8 cellular contexts compared by ENCODE assay signal in genomic region chr1:153678519-153679336, GRCh38.
A peak's percentile ranks its signal among the peaks of the same experiment; 100 is the strongest.
DNase-seq lines count a peak whose midpoint lies in the region; ATAC-seq and TF ChIP-seq lines count a peak whose summit lies in the region.

Gene NPR1, plus strand, starts transcription at chr1:153678688. Its CDS starts 421 bp downstream, at chr1:153679109.

- peak within 1 kb of the TSS; percentile 87 for H3K27ac Mint-ChIP-seq in central memory CD8-positive, alpha-beta T cell (ENCODE audit: low read depth)

- H3K9me3 ChIP-seq in RWPE2 (ENCODE audit: severe bottlenecking): no peaks in the 10 kb centered on the region

- H3K4me3 ChIP-seq in RWPE2 (ENCODE audit: severe bottlenecking): peak within 1 kb of the TSS; percentile 27

- no peaks in the 10 kb centered on the region for H3K36me3 ChIP-seq in RWPE2 (ENCODE audit: low read depth)

- no peaks in the 10 kb centered on the region for H3K9me3 Mint-ChIP-seq in central memory CD8-positive, alpha-beta T cell

- peaks cover 33% of the 10 kb centered on the region for H3K27me3 ChIP-seq in RWPE2 (ENCODE audit: insufficient read depth, poor library complexity, severe bottlenecking)

- H3K27me3 Mint-ChIP-seq in central memory CD8-positive, alpha-beta T cell: peaks cover 70% of the 10 kb centered on the region

- peak; percentile 42 to 48 for ATAC-seq in activated CD4-positive, CD25-positive, alpha-beta regulatory T cell treated with anti-CD3 and anti-CD28 coated beads, Interleukin-2, amount 50 U/mL, for 24 hours
- ATAC-seq in RWPE2 (ENCODE audit: low read depth) (peak; percentile 62), GM18861 (IDR thresholded peaks at IDR 0.05; ENCODE audit: unreplicated experiment) (no peak), GM21528 (IDR thresholded peaks at IDR 0.05; ENCODE audit: low FRiP score, unreplicated experiment) (no peak)
- ATAC-seq in central memory CD8-positive, alpha-beta T cell (replicated peaks; ENCODE audit: extremely low read depth, poor library complexity, severe bottlenecking): peak; percentile 67

- H3K4me1 ChIP-seq in RWPE2 (ENCODE audit: insufficient read depth, poor library complexity, severe bottlenecking): no peaks in the 10 kb centered on the region

- no peak for TF ChIP-seq CTCF in RWPE2 (IDR thresholded peaks at IDR 0.05; ENCODE audit: poor library complexity, severe bottlenecking)

- H3K36me3 Mint-ChIP-seq in central memory CD8-positive, alpha-beta T cell (ENCODE audit: insufficient read depth): no peaks in the 10 kb centered on the region

- H3K4me1 Mint-ChIP-seq in central memory CD8-positive, alpha-beta T cell: peaks cover 27% of the 10 kb centered on the region

- H3K4me3 Mint-ChIP-seq in central memory CD8-positive, alpha-beta T cell: peak within 1 kb of the TSS; percentile 68

- H3K27ac ChIP-seq in RWPE2 (ENCODE audit: poor library complexity, severe bottlenecking): no peak within 1 kb of the TSS

- DNase-seq in activated CD4-positive, CD25-positive, alpha-beta regulatory T cell treated with anti-CD3 and anti-CD28 coated beads, Interleukin-2, amount 50 U/mL, for 72 hours: no peak
- DNase-seq in RWPE2 (ENCODE audit: low spot score): no peak
- peak in 1 of 2 donors; percentile 16 for DNase-seq in central memory CD8-positive, alpha-beta T cell (ENCODE audit: low spot score in 2 of 2)
- DNase-seq in left kidney (ENCODE audit: low read depth, low spot score): peak; percentile 66
- peak; percentile 11 for DNase-seq in stimulated activated naive CD4-positive, alpha-beta T cell treated with Interleukin-2 at 50 U/mL for 16 hours (lab: John Stamatoyannopoulos, UW)

Comparison
In these comparisons a context has a peak if more than half of its experiments do, and no peak if none do; other contexts are left out.
1. ATAC-seq: peak in activated CD4-positive, CD25-positive, alpha-beta regulatory T cell treated with anti-CD3 and anti-CD28 coated beads, Interleukin-2, amount 50 U/mL, for 24 hours (2 of 2), RWPE2 (single experiment) and central memory CD8-positive, alpha-beta T cell (single experiment); none in GM18861 (single experiment) and GM21528 (single experiment).
2. DNase-seq: peak in left kidney (single experiment) and stimulated activated naive CD4-positive, alpha-beta T cell treated with Interleukin-2 at 50 U/mL for 16 hours (single experiment); none in activated CD4-positive, CD25-positive, alpha-beta regulatory T cell treated with anti-CD3 and anti-CD28 coated beads, Interleukin-2, amount 50 U/mL, for 72 hours (single experiment) and RWPE2 (single experiment).